Comparison of ENCODE assay signal across 11 cellular contexts in the genomic region with DNA sequence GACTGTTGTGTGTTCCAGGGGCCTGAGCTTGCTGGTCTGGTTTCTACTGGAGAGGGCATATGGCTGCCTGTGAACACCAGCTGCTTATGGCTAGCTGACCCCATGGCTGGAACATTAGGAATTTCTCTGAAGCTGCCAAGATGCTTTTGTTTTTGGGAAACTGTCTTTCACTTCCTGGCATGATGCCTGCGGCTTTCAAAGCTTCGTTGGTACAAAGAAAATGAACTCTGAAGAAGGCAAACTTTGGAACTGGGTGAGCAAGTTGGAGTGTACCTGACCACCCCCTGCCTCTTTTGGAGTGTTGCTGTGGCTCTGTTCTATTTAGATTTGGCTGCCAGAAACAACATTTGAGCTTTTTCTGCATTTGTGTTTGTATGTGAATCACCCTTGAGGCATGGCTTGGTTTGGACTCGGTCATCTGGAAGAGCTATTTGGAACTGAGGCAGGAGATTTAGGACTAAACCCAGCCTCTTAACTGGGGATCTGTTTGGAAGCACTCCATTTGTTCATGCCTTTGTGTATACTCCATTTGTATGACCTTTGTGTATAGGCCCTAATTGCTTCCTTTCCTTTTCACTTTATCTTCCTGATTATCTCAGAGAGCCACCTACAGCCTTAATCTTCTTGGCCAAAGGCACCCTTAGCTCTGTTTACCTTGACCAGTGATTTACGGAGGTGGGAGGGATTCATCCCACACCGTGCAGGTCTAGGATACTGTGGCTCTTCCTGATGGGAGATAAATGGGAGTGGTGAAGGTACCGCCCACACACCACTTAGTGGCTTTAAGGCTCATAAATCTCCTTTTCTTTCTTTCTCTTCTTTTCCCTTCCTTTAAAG. TPM values are rescaled to one million over a fixed set of nuclear protein-coding genes. Genes with fewer than 3 reads are reported as not detected.
DNase-seq lines count a peak whose midpoint lies in the region; ATAC-seq, FAIRE-seq and TF ChIP-seq lines count a peak whose summit lies in the region.
"Had no signal": no experiment of that assay in that cellular context is flagged by ENCODE, and none has a peak within 500 bp of the region (broad histone marks: within the 10 kb centered on the region; RNA-seq: fewer than 3 reads in every experiment).

No MANE protein-coding gene starts in this region.

- H3K4me3 Mint-ChIP-seq in MCF 10A (ENCODE audit: unreplicated experiment) = peak overlapping the region; percentile 4

- H4K20me1 ChIP-seq in SK-N-SH (ENCODE audit: insufficient read depth) = no peaks in the 10 kb centered on the region
- H4K20me1 ChIP-seq: BLaER1 treated with 17β-estradiol and CSF1 and Interleukin-3, amounts not matched to agents 10 nM and 100 nM had no signal

- peaks cover 8% of the 10 kb centered on the region for H3K9me3 Mint-ChIP-seq in MCF 10A (ENCODE audit: unreplicated experiment)

- H3K36me3 Mint-ChIP-seq in MCF 10A (ENCODE audit: insufficient read depth, unreplicated experiment) = peaks cover 7% of the 10 kb centered on the region

- H3K27ac ChIP-seq in SK-N-SH (ENCODE audit: low read depth in 2 of 2, low read length in 1 of 2) = no peak overlapping the region
- peak overlapping the region; percentile 68 for H3K27ac ChIP-seq in mesodermal cell (ENCODE audit: low read depth, low read length, severe bottlenecking)
- H3K27ac ChIP-seq: BLaER1 treated with 17β-estradiol and CSF1 and Interleukin-3, amounts not matched to agents 10 nM and 100 nM had no signal

- no TSS peak for BruUV-seq in MCF 10A (replicated peaks; lab: Mats Ljungman, UMichigan)

- no peak for TF ChIP-seq CTCF in SK-N-SH (IDR thresholded peaks at IDR 0.05)
- TF ChIP-seq CTCF in MCF 10A (IDR thresholded peaks at IDR 0.05; ENCODE audit: unreplicated experiment) = no peak

- no peaks in the 10 kb centered on the region for H3K9me2 ChIP-seq in SK-N-SH

- peak overlapping the region; percentile 37 for H3K27ac Mint-ChIP-seq in MCF 10A (ENCODE audit: low read depth, unreplicated experiment)

- H3K27me3 Mint-ChIP-seq in MCF 10A (ENCODE audit: insufficient read depth, unreplicated experiment) = no peaks in the 10 kb centered on the region

- whole genome bisulfite sequencing in SK-N-SH (ENCODE audit: low lambda C conversion rate) = 35% methylated on average over 6 of the region's 6 CpGs
- 80 to 83% methylated on average over 3 to 4 of the region's 6 CpGs for WGBS in mesodermal cell (ENCODE audit: insufficient coverage in 2 of 2), 2 experiments

- no peak overlapping the region for H3K9ac ChIP-seq in SK-N-SH
- H3K9ac ChIP-seq: BLaER1 treated with 17β-estradiol and CSF1 and Interleukin-3, amounts not matched to agents 10 nM and 100 nM had no signal

- POLR2A ChIA-PET in SK-N-SH (lab: Yijun Ruan, JAX) = interaction anchor here (0.7 kb wide), 1 partner anchor 314 kb away, joined by 3 read pairs; no protein-coding TSS in a partner anchor
- POLR2A ChIA-PET in MCF 10A (lab: Yijun Ruan, JAX) = interaction anchor here (0.7 to 1.0 kb wide), 5 partner anchors 9 to 20 kb away, joined by 3 to 4 read pairs (median 3); no protein-coding TSS in a partner anchor

- intact Hi-C loops in MCF 10A (cut with micrococcal nuclease) = no loop called here

- no peak for FAIRE-seq in urothelium cell line (lab: Jason Lieb, UNC)

- CTCF ChIA-PET in SK-N-SH (lab: Yijun Ruan, JAX) = interaction anchor here (1.0 kb wide), 1 partner anchor 41 kb away, joined by 4 read pairs; no protein-coding TSS in a partner anchor
- CTCF ChIA-PET in MCF 10A (lab: Yijun Ruan, JAX) = interaction anchor here (0.6 kb wide), 3 partner anchors 11 to 20 kb away, joined by 3 read pairs; no protein-coding TSS in a partner anchor

- no peak for DNase-seq in SK-N-SH
- peak; percentile 46 for DNase-seq in MCF 10A (ENCODE audit: unreplicated experiment)
- peak; percentile 10 for DNase-seq in urothelium cell line (ENCODE audit: low spot score)
- DNase-seq in DMS53 (lab: John Stamatoyannopoulos, UW) = no peak
- DNase-seq in NCI-H2029 (lab: John Stamatoyannopoulos, UW) = no peak
- DNase-seq: heart right ventricle; stimulated activated CD4-positive, alpha-beta T cell treated with anti-CD3 and anti-CD28 coated beads, Interleukin-4, amount 100 ng/mL, for 1 hour had no signal

- ATAC-seq in SK-N-SH treated with all-trans-retinoic acid at 6 μM for 48 hours = no peak
- ATAC-seq in GM19455 (IDR thresholded peaks at IDR 0.05; ENCODE audit: unreplicated experiment) = no peak

- no peaks in the 10 kb centered on the region for H3K79me2 ChIP-seq in SK-N-SH (ENCODE audit: insufficient read depth)

- H3F3A ChIP-seq in SK-N-SH (replicated peaks; ENCODE audit: insufficient read depth) = no peaks in the 10 kb centered on the region

- H3K4me1 ChIP-seq in SK-N-SH (ENCODE audit: control insufficient read depth in 1 of 2, insufficient read depth in 2 of 2, low read depth in 1 of 2, low read length in 1 of 2) (peaks cover 0 to 7% of the 10 kb centered on the region in 2 experiments; a peak in 2 of 4 replicates), mesodermal cell (ENCODE audit: control insufficient read depth, insufficient read depth, low read length, poor library complexity, severe bottlenecking) (no peaks in the 10 kb centered on the region)
- H3K4me1 ChIP-seq: BLaER1 treated with 17β-estradiol and CSF1 and Interleukin-3, amounts not matched to agents 10 nM and 100 nM had no signal

- peak overlapping the region; percentile 65 for H2AFZ ChIP-seq in SK-N-SH (ENCODE audit: low read depth)

- H3K4me3 ChIP-seq in SK-N-SH (ENCODE audit: low read depth in 2 of 2, low read length in 1 of 2) = 0 out of 4 replicates have a peak overlapping the region, but pooled peaks of 1 of the 2 experiments have one; percentile 9
- no peak overlapping the region for H3K4me3 ChIP-seq in mesodermal cell (ENCODE audit: extremely low read depth, insufficient read depth, low read length, poor library complexity, severe bottlenecking)
- H3K4me3 ChIP-seq: BLaER1 treated with 17β-estradiol and CSF1 and Interleukin-3, amounts not matched to agents 10 nM and 100 nM; heart right ventricle had no signal

- peak overlapping the region; percentile 34 for H3K4me2 ChIP-seq in SK-N-SH
- H3K4me2 ChIP-seq: BLaER1 treated with 17β-estradiol and CSF1 and Interleukin-3, amounts not matched to agents 10 nM and 100 nM had no signal

- H3K36me3 ChIP-seq in SK-N-SH (replicated peaks in 1 of 2; ENCODE audit: control insufficient read depth in 1 of 2, insufficient read depth in 2 of 2, low read length in 1 of 2) = no peaks in the 10 kb centered on the region
- no peaks in the 10 kb centered on the region for H3K36me3 ChIP-seq in mesodermal cell (ENCODE audit: control insufficient read depth, insufficient read depth, low read length)
- H3K36me3 ChIP-seq: BLaER1 treated with 17β-estradiol and CSF1 and Interleukin-3, amounts not matched to agents 10 nM and 100 nM; heart right ventricle had no signal

- TF ChIP-seq EP300 in SK-N-SH (IDR thresholded peaks at IDR 0.05; ENCODE audit: borderline replicate concordance in 1 of 2, low read depth in 1 of 2, low read length in 1 of 2) = no peak

- no peaks in the 10 kb centered on the region for H3K9me3 ChIP-seq in SK-N-SH
- H3K9me3 ChIP-seq in mesodermal cell (ENCODE audit: control insufficient read depth, low read length) = no peaks in the 10 kb centered on the region
- H3K9me3 ChIP-seq: BLaER1 treated with 17β-estradiol and CSF1 and Interleukin-3, amounts not matched to agents 10 nM and 100 nM had no signal

- H3K4me1 Mint-ChIP-seq in MCF 10A (ENCODE audit: insufficient read depth, unreplicated experiment) = peaks cover 15% of the 10 kb centered on the region

- H3K27me3 ChIP-seq in SK-N-SH (ENCODE audit: insufficient read depth) = no peaks in the 10 kb centered on the region
- H3K27me3 ChIP-seq: BLaER1 treated with 17β-estradiol and CSF1 and Interleukin-3, amounts not matched to agents 10 nM and 100 nM; heart right ventricle had no signal

- no peak for TF ChIP-seq RAD21 in SK-N-SH (IDR thresholded peaks at IDR 0.05; ENCODE audit: low read length)

TF ChIP-seq in SK-N-SH, 30 proteins besides CTCF, POLR2A, EP300 and RAD21:
- TF ChIP-seq RXRA (IDR thresholded peaks at IDR 0.05; ENCODE audit: borderline replicate concordance, low read depth) = no peak
- TF ChIP-seq USF2 (IDR thresholded peaks at IDR 0.05; ENCODE audit: borderline replicate concordance, low read depth, low read length) = no peak

TF ChIP-seq in SK-N-SH treated with all-trans-retinoic acid at 6 μM for 48 hours, 23 proteins besides CTCF, POLR2A, EP300 and RAD21 (continues in another document):
- TF ChIP-seq CREB5 (CRISPR knock-in tag; IDR thresholded peaks at IDR 0.05; ENCODE audit: low read depth) = no peak
- TF ChIP-seq ZC3H10 (CRISPR knock-in tag; IDR thresholded peaks at IDR 0.05) = no peak
- TF ChIP-seq ZNF70 (CRISPR knock-in tag; IDR thresholded peaks at IDR 0.05) = no peak

RNA-seq across cellular contexts. Expression of gene CPHXL, which starts 7.2 kb away (rescaled TPM):
- not detected in 2 replicates for polyA plus RNA-seq in SK-N-SH (2012; rRNA removed)
- not detected in 2 replicates for polyA plus RNA-seq in SK-N-SH (2012; cell fraction: cytosol; rRNA removed)
- not detected in 2 replicates for polyA plus RNA-seq in SK-N-SH (2012; cell fraction: nucleus; rRNA removed)
- total RNA-seq in MCF 10A (2022) = not detected in 2 replicates
- not detected for polyA plus RNA-seq in mesodermal cell (2013, experiment 1 of 2)
- polyA plus RNA-seq in mesodermal cell (2013, experiment 2 of 2) = not detected
- total RNA-seq: heart right ventricle had no signal
- polyA plus RNA-seq: heart right ventricle had no signal

RNA-seq across cellular contexts. Expression of gene DUXB, which starts 32.3 kb away (rescaled TPM):
- polyA plus RNA-seq in SK-N-SH (2012; rRNA removed) = not detected in 2 replicates
- not detected in 2 replicates for polyA plus RNA-seq in SK-N-SH (2012; cell fraction: cytosol; rRNA removed)
- polyA plus RNA-seq in SK-N-SH (2012; cell fraction: nucleus; rRNA removed) = not detected in 2 replicates
- not detected in 2 replicates for total RNA-seq in MCF 10A (2022)
- polyA plus RNA-seq in mesodermal cell (2013, experiment 1 of 2) = not detected
- not detected for polyA plus RNA-seq in mesodermal cell (2013, experiment 2 of 2)
- total RNA-seq: heart right ventricle had no signal
- polyA plus RNA-seq: heart right ventricle had no signal

RNA-seq across cellular contexts. Expression of gene CPHXL2, which starts 56.7 kb away (rescaled TPM):
- not detected in 2 replicates for polyA plus RNA-seq in SK-N-SH (2012; rRNA removed)
- not detected in 2 replicates for polyA plus RNA-seq in SK-N-SH (2012; cell fraction: cytosol; rRNA removed)
- not detected in 2 replicates for polyA plus RNA-seq in SK-N-SH (2012; cell fraction: nucleus; rRNA removed)
- total RNA-seq in MCF 10A (2022) = not detected in 2 replicates
- polyA plus RNA-seq in mesodermal cell (2013, experiment 1 of 2) = not detected
- polyA plus RNA-seq in mesodermal cell (2013, experiment 2 of 2) = not detected
- total RNA-seq: heart right ventricle had no signal
- polyA plus RNA-seq: heart right ventricle had no signal

Comparison
In these comparisons a context has a peak if more than half of its experiments do, and no peak if none do; other contexts are left out.
1. DNase-seq: peak in MCF 10A (single experiment) and urothelium cell line (single experiment); none in SK-N-SH (single experiment), DMS53 (single experiment) and NCI-H2029 (single experiment).